Comparison of ENCODE assay signal across 20 cellular contexts in genomic region chr14:49953196-49953595, GRCh38.
DNase-seq lines count a peak whose midpoint lies in the region; ATAC-seq, FAIRE-seq and TF ChIP-seq lines count a peak whose summit lies in the region.
"Had no signal": no experiment of that assay in that cellular context is flagged by ENCODE, and none has a peak within 500 bp of the region (broad histone marks: within the 10 kb centered on the region; RNA-seq: fewer than 3 reads in every experiment).

No MANE protein-coding gene starts in this region.

- H3K9me1 ChIP-seq in keratinocyte (ENCODE audit: control insufficient read depth, extremely low read depth, insufficient read depth, low read length), result no peaks in the 10 kb centered on the region

- H3K79me2 ChIP-seq in PC-3 (ENCODE audit: low read length), result no peaks in the 10 kb centered on the region
- no peaks in the 10 kb centered on the region for H3K79me2 ChIP-seq in keratinocyte (ENCODE audit: control insufficient read depth, insufficient read depth, low read length)

- H3K9me3 Mint-ChIP-seq in chondrocyte (ENCODE audit: low read depth), result no peaks in the 10 kb centered on the region
- H3K9me3 Mint-ChIP-seq in stimulated activated memory B cell treated with anti-CD40 and anti-IgM and Interleukin-4, amounts not matched to agents 10 μg/mL and 1 μg/mL and 100 μg/mL, for 72 hours, result no peaks in the 10 kb centered on the region
- H3K9me3 Mint-ChIP-seq in activated T-helper 17 cell treated with anti-CD3 and anti-CD28 coated beads, Interleukin-2, amount 50 U/mL, for 72 hours, result no peaks in the 10 kb centered on the region
- H3K9me3 Mint-ChIP-seq: CD4-positive, alpha-beta memory T cell had no signal

- H4K20me1 ChIP-seq in PC-3 (ENCODE audit: low read length) (no peaks in the 10 kb centered on the region), keratinocyte (ENCODE audit: control insufficient read depth, extremely low read depth, insufficient read depth, low read length) (no peaks in the 10 kb centered on the region)

- no peak for TF ChIP-seq POLR2A in heart left ventricle (IDR thresholded peaks at IDR 0.05)

- DNase-seq in PC-3, result no peak
- DNase-seq in chondrocyte (ENCODE audit: low spot score), result no peak
- no peak for DNase-seq in keratinocyte (ENCODE audit: low read depth, low spot score)
- no peak for DNase-seq in heart left ventricle
- no peak for DNase-seq in glomerular visceral epithelial cell (ENCODE audit: extremely low spot score)
- DNase-seq in activated CD4-positive, alpha-beta T cell treated with anti-CD3 and anti-CD28 coated beads for 4 hours, result no peak
- DNase-seq: BE2C; Calu3; CD4-positive, alpha-beta memory T cell; HCEC 1CT; MV-4-11; NCI-H1417 treated with DMSO at 0.1 percent for 48 hours; NCI-H2029 treated with DMSO at 0.1 percent for 48 hours; NCI-H524; SHP77 treated with DMSO at 0.1 percent for 48 hours had no signal

- no peak overlapping the region for H3K9ac ChIP-seq in PC-3 (ENCODE audit: low read length)
- H3K9ac ChIP-seq in keratinocyte (ENCODE audit: control insufficient read depth, extremely low read depth, insufficient read depth, low read length), result no peak overlapping the region

- no peaks in the 10 kb centered on the region for H3K9me3 ChIP-seq in PC-3 (ENCODE audit: low read length)
- no peaks in the 10 kb centered on the region for H3K9me3 ChIP-seq in keratinocyte (ENCODE audit: control insufficient read depth, low read depth, low read length)
- H3K9me3 ChIP-seq in heart left ventricle, result no peaks in the 10 kb centered on the region
- H3K9me3 ChIP-seq: BE2C had no signal

- POLR2A ChIA-PET in PC-3 (lab: Charles Lee; ENCODE audit: unreplicated experiment), result interaction anchor here (1.1 kb wide), 1 partner anchor 50 kb away, joined by 5 read pairs; no protein-coding TSS in a partner anchor

- TF ChIP-seq CTCF in PC-3 (conservative IDR thresholded peaks at IDR 0.05; ENCODE audit: low read depth, low read length) (no peak), chondrocyte (IDR thresholded peaks at IDR 0.05) (no peak), keratinocyte (optimal IDR thresholded peaks at IDR 0.05 in 1 of 3, IDR thresholded peaks at IDR 0.05 in 1 of 3, conservative IDR thresholded peaks at IDR 0.05 in 1 of 3; ENCODE audit: extremely low read depth in 1 of 3, insufficient read depth in 2 of 3, low read length in 3 of 3) (no peak), heart left ventricle (IDR thresholded peaks at IDR 0.05) (no peak)

- CTCF ChIA-PET in PC-3 (lab: Charles Lee), result no interaction called here

- H3K27me3 Mint-ChIP-seq in chondrocyte (ENCODE audit: low read depth), result no peaks in the 10 kb centered on the region
- no peaks in the 10 kb centered on the region for H3K27me3 Mint-ChIP-seq in stimulated activated memory B cell treated with anti-CD40 and anti-IgM and Interleukin-4, amounts not matched to agents 10 μg/mL and 1 μg/mL and 100 μg/mL, for 72 hours
- H3K27me3 Mint-ChIP-seq in activated T-helper 17 cell treated with anti-CD3 and anti-CD28 coated beads, Interleukin-2, amount 50 U/mL, for 72 hours, result no peaks in the 10 kb centered on the region
- H3K27me3 Mint-ChIP-seq: CD4-positive, alpha-beta memory T cell had no signal

- H2AFZ ChIP-seq in PC-3 (ENCODE audit: low read length) (no peak overlapping the region), keratinocyte (ENCODE audit: control insufficient read depth, low read length) (peak overlapping the region; percentile 10)

- H3K36me3 Mint-ChIP-seq in chondrocyte (ENCODE audit: low read depth), result no peaks in the 10 kb centered on the region
- peaks cover 6% of the 10 kb centered on the region for H3K36me3 Mint-ChIP-seq in stimulated activated memory B cell treated with anti-CD40 and anti-IgM and Interleukin-4, amounts not matched to agents 10 μg/mL and 1 μg/mL and 100 μg/mL, for 72 hours
- H3K36me3 Mint-ChIP-seq in activated T-helper 17 cell treated with anti-CD3 and anti-CD28 coated beads, Interleukin-2, amount 50 U/mL, for 72 hours (ENCODE audit: low read depth), result no peaks in the 10 kb centered on the region
- H3K36me3 Mint-ChIP-seq: CD4-positive, alpha-beta memory T cell had no signal

- intact Hi-C loops in PC-3 (cut with micrococcal nuclease) (no loop called here), heart left ventricle (cut with DNase I) (no loop called here)

- no peak overlapping the region for H3K4me2 ChIP-seq in PC-3 (ENCODE audit: low read length)
- no peak overlapping the region for H3K4me2 ChIP-seq in keratinocyte (ENCODE audit: control insufficient read depth, extremely low read depth, insufficient read depth, low read depth, low read length)

- H3K4me3 Mint-ChIP-seq in chondrocyte (ENCODE audit: unreplicated experiment), result no peak overlapping the region
- H3K4me3 Mint-ChIP-seq in stimulated activated memory B cell treated with anti-CD40 and anti-IgM and Interleukin-4, amounts not matched to agents 10 μg/mL and 1 μg/mL and 100 μg/mL, for 72 hours, result no peak overlapping the region
- no peak overlapping the region for H3K4me3 Mint-ChIP-seq in activated T-helper 17 cell treated with anti-CD3 and anti-CD28 coated beads, Interleukin-2, amount 50 U/mL, for 72 hours
- H3K4me3 Mint-ChIP-seq: CD4-positive, alpha-beta memory T cell had no signal

- peak overlapping the region; percentile 32 for H3K27ac Mint-ChIP-seq in chondrocyte (ENCODE audit: unreplicated experiment)
- H3K27ac Mint-ChIP-seq in stimulated activated memory B cell treated with anti-CD40 and anti-IgM and Interleukin-4, amounts not matched to agents 10 μg/mL and 1 μg/mL and 100 μg/mL, for 72 hours, result peak overlapping the region; percentile 19
- H3K27ac Mint-ChIP-seq in activated T-helper 17 cell treated with anti-CD3 and anti-CD28 coated beads, Interleukin-2, amount 50 U/mL, for 72 hours, result no peak overlapping the region

- H3K4me1 Mint-ChIP-seq in chondrocyte (ENCODE audit: low read depth), result peaks cover 42% of the 10 kb centered on the region
- peaks cover 47% of the 10 kb centered on the region for H3K4me1 Mint-ChIP-seq in stimulated activated memory B cell treated with anti-CD40 and anti-IgM and Interleukin-4, amounts not matched to agents 10 μg/mL and 1 μg/mL and 100 μg/mL, for 72 hours
- H3K4me1 Mint-ChIP-seq in activated T-helper 17 cell treated with anti-CD3 and anti-CD28 coated beads, Interleukin-2, amount 50 U/mL, for 72 hours, result peaks cover 28% of the 10 kb centered on the region

- H3F3A ChIP-seq in PC-3 (ENCODE audit: low read length, unreplicated experiment), result peaks cover 11% of the 10 kb centered on the region

- FAIRE-seq in keratinocyte (lab: Jason Lieb, UNC), result no peak
- FAIRE-seq: K562 had no signal

- dilution Hi-C loops in keratinocyte (cut with MboI; ENCODE audit: extremely low pct_ligation_motif_present, low sequenced_read_pairs), result no loop called here

- H3K36me3 ChIP-seq in PC-3 (ENCODE audit: low read depth, low read length), result no peaks in the 10 kb centered on the region
- no peaks in the 10 kb centered on the region for H3K36me3 ChIP-seq in keratinocyte (ENCODE audit: control insufficient read depth in 2 of 2, extremely low read depth in 1 of 2, insufficient read depth in 2 of 2, low read length in 2 of 2)
- no peaks in the 10 kb centered on the region for H3K36me3 ChIP-seq in heart left ventricle
- H3K36me3 ChIP-seq: BE2C had no signal

- ATAC-seq in PC-3 (no peak), heart left ventricle (no peak)
- ATAC-seq in stimulated activated memory B cell treated with anti-CD40 and anti-IgM and Interleukin-4, amounts not matched to agents 10 μg/mL and 1 μg/mL and 100 μg/mL, for 72 hours, result no peak
- no peak for ATAC-seq in activated T-helper 17 cell treated with anti-CD3 and anti-CD28 coated beads, Interleukin-2, amount 50 U/mL, for 72 hours (replicated peaks)
- ATAC-seq: K562, SK-N-SH treated with all-trans-retinoic acid at 6 μM for 48 hours had no signal

- H3K4me1 ChIP-seq in PC-3 (ENCODE audit: insufficient read depth, low read length) (peaks cover 37% of the 10 kb centered on the region), keratinocyte (ENCODE audit: control insufficient read depth, extremely low read depth, insufficient read depth, low read length) (peaks cover 47% of the 10 kb centered on the region), heart left ventricle (peaks cover 0 to 11% (median 0%) of the 10 kb centered on the region in 12 donors)
- H3K4me1 ChIP-seq: BE2C had no signal

- H3K27me3 ChIP-seq in PC-3 (ENCODE audit: low read length) (no peaks in the 10 kb centered on the region), keratinocyte (ENCODE audit: control insufficient read depth, extremely low read depth, insufficient read depth, low read length) (no peaks in the 10 kb centered on the region), heart left ventricle (no peaks in the 10 kb centered on the region)
- H3K27me3 ChIP-seq: BE2C had no signal

- no peaks in the 10 kb centered on the region for H3K9me2 ChIP-seq in PC-3 (replicated peaks; ENCODE audit: low read length)

- no TSS peak for BruUV-seq in PC-3 (replicated peaks; lab: Mats Ljungman, UMichigan)

- H3K4me3 ChIP-seq in PC-3 (ENCODE audit: low read length) (no peak overlapping the region), keratinocyte (ENCODE audit: control insufficient read depth in 2 of 3, extremely low read depth in 1 of 3, insufficient read depth in 2 of 3, low read depth in 1 of 3, low read length in 3 of 3) (no peak overlapping the region), heart left ventricle (no peak overlapping the region)
- H3K4me3 ChIP-seq: K562 had no signal

- H3K27ac ChIP-seq in PC-3 (ENCODE audit: low read length) (peak overlapping the region; percentile 94; the same call in 1 of the 2 replicates), keratinocyte (ENCODE audit: control insufficient read depth, insufficient read depth, low read length) (no peak overlapping the region), heart left ventricle (no peak overlapping the region)
- H3K27ac ChIP-seq: HL-60 had no signal
